28 cellular contexts compared by ENCODE assay signal in the genomic region with DNA sequence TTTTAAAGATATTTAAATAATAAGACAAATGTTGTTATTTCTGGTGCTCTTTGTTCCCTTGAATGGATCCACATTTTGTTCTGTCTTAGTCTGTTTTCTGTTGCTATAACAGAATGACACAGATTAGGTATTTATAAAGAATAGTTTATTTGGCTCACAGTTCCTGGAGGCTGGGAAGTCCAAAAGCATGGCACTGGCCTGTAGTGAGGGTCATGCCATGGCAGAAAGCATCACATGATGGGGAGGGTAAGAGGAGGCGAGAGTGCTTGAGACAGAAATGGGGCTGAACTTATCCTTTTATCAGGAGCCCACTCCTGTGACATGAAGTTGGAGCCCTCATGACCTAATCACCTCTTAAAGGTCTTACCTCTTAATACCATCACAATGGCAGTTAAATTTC.
"Had no signal": no experiment of that assay in that cellular context is flagged by ENCODE, and none has a peak within 500 bp of the region (broad histone marks: within the 10 kb centered on the region; RNA-seq: fewer than 3 reads in every experiment).

No MANE protein-coding gene starts in this region.

- DNase-seq: hypothalamus; immature natural killer cell; kidney; left colon; left lung; lower lobe of right lung; mammary epithelial cell; mesenchymal stem cell; naive thymus-derived CD8-positive, alpha-beta T cell; ovary; retina; right cardiac atrium; sigmoid colon; small intestine; spleen; stimulated activated CD4-positive, alpha-beta T cell treated with anti-CD3 and anti-CD28 coated beads, Interleukin-4, amount 100 ng/mL, for 24 hours; stimulated activated naive CD4-positive, alpha-beta T cell; tibial artery; trophoblast cell; upper lobe of right lung had no signal

- H3K27me3 Mint-ChIP-seq: naive thymus-derived CD8-positive, alpha-beta T cell; stimulated activated naive CD8-positive, alpha-beta T cell treated with anti-CD3 and anti-CD28 coated beads, Interleukin-15, Interleukin-2, amounts not matched to agents 100 ng/mL and 50 ng/mL, for 24 hours had no signal

- H3K9ac ChIP-seq: neural progenitor cell had no signal

- H2AFZ ChIP-seq: neural progenitor cell had no signal

- H3K27ac ChIP-seq: left lung, lower lobe of right lung, neural progenitor cell, ovary, prostate gland, sigmoid colon, spleen, suprapubic skin, thoracic aorta, tibial artery, upper lobe of right lung had no signal

- H3K27me3 ChIP-seq: left lung, neural progenitor cell, ovary, sigmoid colon, spleen, suprapubic skin, tibial artery, upper lobe of right lung had no signal

- H3K27ac Mint-ChIP-seq: nephron; neural progenitor cell; stimulated activated effector memory CD8-positive, alpha-beta T cell treated with anti-CD3 and anti-CD28 coated beads, Interleukin-12 subunit alpha, Interleukin-12 subunit beta, amount 100 ng/mL, for 72 hours; stimulated activated naive CD8-positive, alpha-beta T cell treated with anti-CD3 and anti-CD28 coated beads, Interleukin-15, Interleukin-2, amounts not matched to agents 100 ng/mL and 50 ng/mL, for 24 hours had no signal

- H3K4me3 ChIP-seq: left lung, lower lobe of right lung, neural progenitor cell, ovary, prostate gland, sigmoid colon, spleen, suprapubic skin, thoracic aorta, tibial artery, upper lobe of right lung had no signal

- H3K4me1 ChIP-seq: left lung, lower lobe of right lung, neural progenitor cell, prostate gland, suprapubic skin, upper lobe of right lung had no signal

- ATAC-seq: left colon; left lung; lower lobe of right lung; naive thymus-derived CD8-positive, alpha-beta T cell; right cardiac atrium; stimulated activated effector memory CD8-positive, alpha-beta T cell treated with anti-CD3 and anti-CD28 coated beads, Interleukin-12 subunit alpha, Interleukin-12 subunit beta, amount 100 ng/mL, for 72 hours; upper lobe of right lung had no signal

- H3K4me1 Mint-ChIP-seq: nephron, neural progenitor cell had no signal

- H3K4me2 ChIP-seq: neural progenitor cell had no signal

- H3K9me3 ChIP-seq: ovary, prostate gland, upper lobe of right lung had no signal

- FAIRE-seq: urothelium cell line had no signal

- H3K36me3 ChIP-seq: ovary, prostate gland had no signal

- H3K4me3 Mint-ChIP-seq: immature natural killer cell; naive thymus-derived CD8-positive, alpha-beta T cell; nephron; neural progenitor cell; stimulated activated effector memory CD8-positive, alpha-beta T cell treated with anti-CD3 and anti-CD28 coated beads, Interleukin-12 subunit alpha, Interleukin-12 subunit beta, amount 100 ng/mL, for 72 hours; stimulated activated naive CD8-positive, alpha-beta T cell treated with anti-CD3 and anti-CD28 coated beads, Interleukin-15, Interleukin-2, amounts not matched to agents 100 ng/mL and 50 ng/mL, for 24 hours had no signal
